14 cellular contexts compared by ENCODE assay signal in genomic region chr7:6178273-6179029, GRCh38.
DNase-seq lines count a peak whose midpoint lies in the region; ATAC-seq and TF ChIP-seq lines count a peak whose summit lies in the region.
"Had no signal": no experiment of that assay in that cellular context is flagged by ENCODE, and none has a peak within 500 bp of the region (broad histone marks: within the 10 kb centered on the region; RNA-seq: fewer than 3 reads in every experiment).

No MANE protein-coding gene starts in this region.

- DNase-seq in M059J (ENCODE audit: low read depth) (peak; percentile 5), esophagus muscularis mucosa (ENCODE audit: extremely low spot score) (no peak), left lung (no peak), NCI-H774 (lab: John Stamatoyannopoulos, UW) (no peak), HuH-7.5 (ENCODE audit: low spot score) (no peak)
- DNase-seq in activated CD8-positive, alpha-beta T cell treated with anti-CD3 and anti-CD28 coated beads for 36 hours: no peak
- DNase-seq: activated CD8-positive, alpha-beta memory T cell treated with anti-CD3 and anti-CD28 coated beads, Interleukin-2, amount 10 ng/mL, durations not matched to agents 7 days and 5 days; cerebellar nuclear complex; endodermal cell; foreskin fibroblast; NCI-H524 treated with DMSO at 0.1 percent for 48 hours had no signal

- H3K4me3 ChIP-seq in esophagus muscularis mucosa: no peak overlapping the region
- no peak overlapping the region for H3K4me3 ChIP-seq in left lung
- H3K4me3 ChIP-seq in stomach smooth muscle (ENCODE audit: low read length in 2 of 2): peak overlapping the region; percentile 52 to 59
- H3K4me3 ChIP-seq: SK-N-MC had no signal

- no peaks in the 10 kb centered on the region for H3K27me3 ChIP-seq in esophagus muscularis mucosa
- H3K27me3 ChIP-seq in left lung: no peaks in the 10 kb centered on the region
- H3K27me3 ChIP-seq in stomach smooth muscle (ENCODE audit: control insufficient read depth in 1 of 2, insufficient read depth in 2 of 2, low read length in 2 of 2): no peaks in the 10 kb centered on the region

- intact Hi-C loops in esophagus muscularis mucosa (cut with DNase I) (no loop called here), left lung (cut with DNase I) (no loop called here)
- intact Hi-C loops in activated CD8-positive, alpha-beta T cell treated with anti-CD3 and anti-CD28 coated beads for 36 hours (cut with micrococcal nuclease): no loop called here

- H3K27ac ChIP-seq in esophagus muscularis mucosa (replicated peaks in 1 of 4): peak overlapping the region; percentile 25 to 47 (median 34)
- H3K27ac ChIP-seq in left lung: peak overlapping the region in 1 of 2 donors; percentile 23
- peak overlapping the region; percentile 41 for H3K27ac ChIP-seq in stomach smooth muscle (ENCODE audit: low read length)
- H3K27ac ChIP-seq: SK-N-MC had no signal

- ATAC-seq in left lung: peak; percentile 21
- no peak for ATAC-seq in activated CD8-positive, alpha-beta T cell treated with anti-CD3 and anti-CD28 coated beads for 36 hours
- ATAC-seq in GM18502 (IDR thresholded peaks at IDR 0.05; ENCODE audit: poor library complexity, unreplicated experiment): no peak
- ATAC-seq: activated CD8-positive, alpha-beta memory T cell treated with anti-CD3 and anti-CD28 coated beads, Interleukin-2, amount 10 ng/mL, durations not matched to agents 7 days and 5 days had no signal

- no peak for TF ChIP-seq POLR2A in esophagus muscularis mucosa (IDR thresholded peaks at IDR 0.05; ENCODE audit: low read depth)

- H3K9ac ChIP-seq in stomach smooth muscle (ENCODE audit: low read length in 2 of 2): peak overlapping the region in 1 of 2 donors; percentile 40

- H3K9me3 ChIP-seq in esophagus muscularis mucosa (no peaks in the 10 kb centered on the region), left lung (no peaks in the 10 kb centered on the region), stomach smooth muscle (ENCODE audit: control insufficient read depth in 2 of 2, low read length in 2 of 2) (no peaks in the 10 kb centered on the region)

- H3K27ac Mint-ChIP-seq in activated CD8-positive, alpha-beta T cell treated with anti-CD3 and anti-CD28 coated beads for 36 hours: no peak overlapping the region
- H3K27ac Mint-ChIP-seq: activated CD8-positive, alpha-beta memory T cell treated with anti-CD3 and anti-CD28 coated beads, Interleukin-2, amount 10 ng/mL, durations not matched to agents 7 days and 5 days; endodermal cell had no signal

- H3K36me3 Mint-ChIP-seq in activated CD8-positive, alpha-beta T cell treated with anti-CD3 and anti-CD28 coated beads for 36 hours (ENCODE audit: low read depth): no peaks in the 10 kb centered on the region
- H3K36me3 Mint-ChIP-seq: activated CD8-positive, alpha-beta memory T cell treated with anti-CD3 and anti-CD28 coated beads, Interleukin-2, amount 10 ng/mL, durations not matched to agents 7 days and 5 days had no signal

- 44% methylated on average over 8 of the region's 8 CpGs for WGBS in esophagus muscularis mucosa

- no peaks in the 10 kb centered on the region for H3K4me1 Mint-ChIP-seq in activated CD8-positive, alpha-beta T cell treated with anti-CD3 and anti-CD28 coated beads for 36 hours (ENCODE audit: low read depth)
- H3K4me1 Mint-ChIP-seq: activated CD8-positive, alpha-beta memory T cell treated with anti-CD3 and anti-CD28 coated beads, Interleukin-2, amount 10 ng/mL, durations not matched to agents 7 days and 5 days; endodermal cell had no signal

- TF ChIP-seq EP300 in esophagus muscularis mucosa (IDR thresholded peaks at IDR 0.05): no peak

- H3K4me1 ChIP-seq in esophagus muscularis mucosa (peaks cover 27 to 46% (median 34%) of the 10 kb centered on the region in 4 donors), left lung (peaks cover 11 to 30% of the 10 kb centered on the region in 2 donors), stomach smooth muscle (ENCODE audit: control insufficient read depth, insufficient read depth, low read length) (peaks cover 27% of the 10 kb centered on the region)

- no peaks in the 10 kb centered on the region for H3K9me3 Mint-ChIP-seq in activated CD8-positive, alpha-beta T cell treated with anti-CD3 and anti-CD28 coated beads for 36 hours
- H3K9me3 Mint-ChIP-seq: endodermal cell had no signal

- no peak overlapping the region for H3K4me3 Mint-ChIP-seq in activated CD8-positive, alpha-beta T cell treated with anti-CD3 and anti-CD28 coated beads for 36 hours
- H3K4me3 Mint-ChIP-seq: activated CD8-positive, alpha-beta memory T cell treated with anti-CD3 and anti-CD28 coated beads, Interleukin-2, amount 10 ng/mL, durations not matched to agents 7 days and 5 days; endodermal cell had no signal

- no peaks in the 10 kb centered on the region for H3K27me3 Mint-ChIP-seq in activated CD8-positive, alpha-beta T cell treated with anti-CD3 and anti-CD28 coated beads for 36 hours
- H3K27me3 Mint-ChIP-seq: activated CD8-positive, alpha-beta memory T cell treated with anti-CD3 and anti-CD28 coated beads, Interleukin-2, amount 10 ng/mL, durations not matched to agents 7 days and 5 days had no signal

- POLR2A ChIA-PET in activated CD8-positive, alpha-beta T cell treated with anti-CD3 and anti-CD28 coated beads for 36 hours (lab: Charles Lee): no interaction called here

- TF ChIP-seq CTCF in esophagus muscularis mucosa (IDR thresholded peaks at IDR 0.05): no peak
- TF ChIP-seq CTCF in left lung (IDR thresholded peaks at IDR 0.05): no peak
- no peak for TF ChIP-seq CTCF in activated CD8-positive, alpha-beta T cell treated with anti-CD3 and anti-CD28 coated beads for 36 hours (IDR thresholded peaks at IDR 0.05)

- H3K36me3 ChIP-seq in esophagus muscularis mucosa (peaks cover 0 to 31% (median 13%) of the 10 kb centered on the region in 4 donors), left lung (peaks cover 0 to 14% of the 10 kb centered on the region in 2 donors), stomach smooth muscle (ENCODE audit: control insufficient read depth in 2 of 2, insufficient read depth in 2 of 2, low read length in 2 of 2) (peaks cover 5% of the 10 kb centered on the region in 2 donors)

- CTCF ChIA-PET in activated CD8-positive, alpha-beta T cell treated with anti-CD3 and anti-CD28 coated beads for 36 hours (lab: Charles Lee): no interaction called here

Comparison
In these comparisons a context has a peak if more than half of its experiments do, and no peak if none do; other contexts are left out.
1. H3K4me3 ChIP-seq: peak in stomach smooth muscle (2 of 2); none in esophagus muscularis mucosa (0 of 4) and left lung (0 of 2).